Comparison of ENCODE assay signal across 8 cellular contexts in genomic region chr13:99617474-99618255, GRCh38. TPM values are rescaled to one million over a fixed set of nuclear protein-coding genes. Genes with fewer than 3 reads are reported as not detected.
DNase-seq lines count a peak whose midpoint lies in the region; ATAC-seq and TF ChIP-seq lines count a peak whose summit lies in the region.

No MANE protein-coding gene starts in this region.

- peaks cover 0 to 11% of the 10 kb centered on the region in 2 donors for H3K27me3 Mint-ChIP-seq in natural killer cell (ENCODE audit: low read depth in 2 of 2)
- H3K27me3 Mint-ChIP-seq in natural killer cell treated with Interleukin-12 subunit alpha and Interleukin-12 subunit beta and Interleukin-15 and Interleukin-18, amount 100 ng/mL, for 72 hours = peaks cover 0 to 4% of the 10 kb centered on the region in 2 donors
- no peaks in the 10 kb centered on the region for H3K27me3 Mint-ChIP-seq in activated CD4-positive, alpha-beta memory T cell treated with anti-CD3 and anti-CD28 coated beads for 36 hours
- H3K27me3 Mint-ChIP-seq in stimulated activated memory B cell treated with anti-CD40 and anti-IgM and Interleukin-4, amounts not matched to agents 10 μg/mL and 1 μg/mL and 100 μg/mL, for 72 hours = no peaks in the 10 kb centered on the region
- no peaks in the 10 kb centered on the region for H3K27me3 Mint-ChIP-seq in activated T-cell treated with anti-CD3 and anti-CD28 coated beads, Interleukin-2, amount 50 U/mL, for 4 hours (ENCODE audit: low read depth)

- no peaks in the 10 kb centered on the region for H4K20me1 ChIP-seq in KMS-11 (ENCODE audit: insufficient read depth)

- peak; percentile 19 for TF ChIP-seq CTCF in natural killer cell (IDR thresholded peaks at IDR 0.05)
- TF ChIP-seq CTCF in KMS-11 (conservative IDR thresholded peaks at IDR 0.05; ENCODE audit: low read depth, low read length) = peak; percentile 44
- peak; percentile 65 for TF ChIP-seq CTCF in left ventricle myocardium inferior (IDR thresholded peaks at IDR 0.05; ENCODE audit: borderline replicate concordance)

- H3K27ac Mint-ChIP-seq in natural killer cell = no peak overlapping the region
- H3K27ac Mint-ChIP-seq in natural killer cell treated with Interleukin-12 subunit alpha and Interleukin-12 subunit beta and Interleukin-15 and Interleukin-18, amount 100 ng/mL, for 72 hours = no peak overlapping the region
- H3K27ac Mint-ChIP-seq in activated CD4-positive, alpha-beta memory T cell treated with anti-CD3 and anti-CD28 coated beads for 36 hours = no peak overlapping the region
- no peak overlapping the region for H3K27ac Mint-ChIP-seq in stimulated activated memory B cell treated with anti-CD40 and anti-IgM and Interleukin-4, amounts not matched to agents 10 μg/mL and 1 μg/mL and 100 μg/mL, for 72 hours

- no peak overlapping the region for H3K4me3 ChIP-seq in KMS-11 (IDR thresholded peaks at IDR 0.05; ENCODE audit: insufficient read depth, low read depth, low read length)
- H3K4me3 ChIP-seq in left ventricle myocardium inferior = no peak overlapping the region

- no peak overlapping the region for H3K4me2 ChIP-seq in KMS-11

- no peak overlapping the region for H3K9ac ChIP-seq in KMS-11

- POLR2A ChIA-PET in activated CD4-positive, alpha-beta memory T cell treated with anti-CD3 and anti-CD28 coated beads for 36 hours (lab: Charles Lee) = no interaction called here

- DNase-seq in natural killer cell = no peak
- no peak for DNase-seq in natural killer cell treated with Interleukin-12 subunit alpha and Interleukin-12 subunit beta and Interleukin-15 and Interleukin-18, amount 100 ng/mL, for 72 hours (ENCODE audit: low spot score)
- DNase-seq in activated CD4-positive, alpha-beta memory T cell treated with anti-CD3 and anti-CD28 coated beads for 36 hours = peak; percentile 54
- no peak for DNase-seq in left ventricle myocardium inferior
- no peak for DNase-seq in activated T-cell treated with anti-CD3 and anti-CD28 coated beads, Interleukin-2, amount 50 U/mL, for 4 hours
- DNase-seq in GM19238 (ENCODE audit: insufficient read length, low spot score) = no peak

- H3K79me2 ChIP-seq in KMS-11 (ENCODE audit: insufficient read depth, low read depth) = no peaks in the 10 kb centered on the region

- H2AFZ ChIP-seq in KMS-11 (ENCODE audit: low read depth) = no peak overlapping the region

- H3K9me3 ChIP-seq in left ventricle myocardium inferior (replicated peaks) = no peaks in the 10 kb centered on the region

- H3K36me3 Mint-ChIP-seq in natural killer cell = no peaks in the 10 kb centered on the region
- H3K36me3 Mint-ChIP-seq in natural killer cell treated with Interleukin-12 subunit alpha and Interleukin-12 subunit beta and Interleukin-15 and Interleukin-18, amount 100 ng/mL, for 72 hours = no peaks in the 10 kb centered on the region
- no peaks in the 10 kb centered on the region for H3K36me3 Mint-ChIP-seq in activated CD4-positive, alpha-beta memory T cell treated with anti-CD3 and anti-CD28 coated beads for 36 hours
- H3K36me3 Mint-ChIP-seq in stimulated activated memory B cell treated with anti-CD40 and anti-IgM and Interleukin-4, amounts not matched to agents 10 μg/mL and 1 μg/mL and 100 μg/mL, for 72 hours = no peaks in the 10 kb centered on the region
- H3K36me3 Mint-ChIP-seq in activated T-cell treated with anti-CD3 and anti-CD28 coated beads, Interleukin-2, amount 50 U/mL, for 4 hours (ENCODE audit: insufficient read depth) = no peaks in the 10 kb centered on the region

- H3K36me3 ChIP-seq in KMS-11 (ENCODE audit: insufficient read depth) = no peaks in the 10 kb centered on the region
- no peaks in the 10 kb centered on the region for H3K36me3 ChIP-seq in left ventricle myocardium inferior

- H3K4me1 Mint-ChIP-seq in natural killer cell = peaks cover 8 to 23% of the 10 kb centered on the region in 2 donors
- peaks cover 7 to 9% of the 10 kb centered on the region in 2 donors for H3K4me1 Mint-ChIP-seq in natural killer cell treated with Interleukin-12 subunit alpha and Interleukin-12 subunit beta and Interleukin-15 and Interleukin-18, amount 100 ng/mL, for 72 hours (ENCODE audit: low read depth in 2 of 2)
- peaks cover 10% of the 10 kb centered on the region for H3K4me1 Mint-ChIP-seq in activated CD4-positive, alpha-beta memory T cell treated with anti-CD3 and anti-CD28 coated beads for 36 hours (ENCODE audit: low read depth)
- peaks cover 30% of the 10 kb centered on the region for H3K4me1 Mint-ChIP-seq in stimulated activated memory B cell treated with anti-CD40 and anti-IgM and Interleukin-4, amounts not matched to agents 10 μg/mL and 1 μg/mL and 100 μg/mL, for 72 hours
- peaks cover 21% of the 10 kb centered on the region for H3K4me1 Mint-ChIP-seq in activated T-cell treated with anti-CD3 and anti-CD28 coated beads, Interleukin-2, amount 50 U/mL, for 4 hours (ENCODE audit: low read depth)

- CTCF ChIA-PET in activated CD4-positive, alpha-beta memory T cell treated with anti-CD3 and anti-CD28 coated beads for 36 hours (lab: Charles Lee) = interaction anchor here (0.5 kb wide), 1 partner anchor 16 kb away, joined by 3 read pairs; no protein-coding TSS in a partner anchor

- no peak overlapping the region for H3K27ac ChIP-seq in KMS-11
- no peak overlapping the region for H3K27ac ChIP-seq in left ventricle myocardium inferior (replicated peaks)

- H3K4me1 ChIP-seq in KMS-11 (ENCODE audit: low read depth, poor library complexity, severe bottlenecking) (no peaks in the 10 kb centered on the region), left ventricle myocardium inferior (peaks cover 15% of the 10 kb centered on the region)

- H3K27me3 ChIP-seq in KMS-11 (ENCODE audit: insufficient read depth, low read depth) (no peaks in the 10 kb centered on the region), left ventricle myocardium inferior (ENCODE audit: low read depth) (no peaks in the 10 kb centered on the region)

- peak in 2 of 3 donors; percentile 53 to 57 for ATAC-seq in natural killer cell
- ATAC-seq in natural killer cell treated with Interleukin-12 subunit alpha and Interleukin-12 subunit beta and Interleukin-15 and Interleukin-18, amount 100 ng/mL, for 72 hours = no peak
- peak; percentile 47 for ATAC-seq in stimulated activated memory B cell treated with anti-CD40 and anti-IgM and Interleukin-4, amounts not matched to agents 10 μg/mL and 1 μg/mL and 100 μg/mL, for 72 hours
- ATAC-seq in activated T-cell treated with anti-CD3 and anti-CD28 coated beads, Interleukin-2, amount 50 U/mL, for 4 hours = no peak

- intact Hi-C loops in natural killer cell (cut with micrococcal nuclease) = no loop called here
- intact Hi-C loops in activated CD4-positive, alpha-beta memory T cell treated with anti-CD3 and anti-CD28 coated beads for 36 hours (cut with micrococcal nuclease) = loop anchor here (5.0 kb wide), 1 partner anchor 90 kb away; no protein-coding TSS in a partner anchor
- intact Hi-C loops in left ventricle myocardium inferior (cut with micrococcal nuclease) = no loop called here

- H3K4me3 Mint-ChIP-seq in natural killer cell = no peak overlapping the region
- H3K4me3 Mint-ChIP-seq in natural killer cell treated with Interleukin-12 subunit alpha and Interleukin-12 subunit beta and Interleukin-15 and Interleukin-18, amount 100 ng/mL, for 72 hours = no peak overlapping the region
- no peak overlapping the region for H3K4me3 Mint-ChIP-seq in activated CD4-positive, alpha-beta memory T cell treated with anti-CD3 and anti-CD28 coated beads for 36 hours
- H3K4me3 Mint-ChIP-seq in stimulated activated memory B cell treated with anti-CD40 and anti-IgM and Interleukin-4, amounts not matched to agents 10 μg/mL and 1 μg/mL and 100 μg/mL, for 72 hours = no peak overlapping the region
- no peak overlapping the region for H3K4me3 Mint-ChIP-seq in activated T-cell treated with anti-CD3 and anti-CD28 coated beads, Interleukin-2, amount 50 U/mL, for 4 hours

- H3K9me3 Mint-ChIP-seq in natural killer cell = no peaks in the 10 kb centered on the region
- no peaks in the 10 kb centered on the region for H3K9me3 Mint-ChIP-seq in natural killer cell treated with Interleukin-12 subunit alpha and Interleukin-12 subunit beta and Interleukin-15 and Interleukin-18, amount 100 ng/mL, for 72 hours
- no peaks in the 10 kb centered on the region for H3K9me3 Mint-ChIP-seq in activated CD4-positive, alpha-beta memory T cell treated with anti-CD3 and anti-CD28 coated beads for 36 hours
- H3K9me3 Mint-ChIP-seq in stimulated activated memory B cell treated with anti-CD40 and anti-IgM and Interleukin-4, amounts not matched to agents 10 μg/mL and 1 μg/mL and 100 μg/mL, for 72 hours = no peaks in the 10 kb centered on the region
- no peaks in the 10 kb centered on the region for H3K9me3 Mint-ChIP-seq in activated T-cell treated with anti-CD3 and anti-CD28 coated beads, Interleukin-2, amount 50 U/mL, for 4 hours

RNA-seq across cellular contexts. Expression of gene CLYBL, which starts 11.2 kb away (rescaled TPM):
- 1 to 10 TPM; 5.5 to 7.6 (median 6.1) TPM for total RNA-seq in natural killer cell
- 1 to 10 TPM; 2.3 to 3.1 TPM for total RNA-seq in natural killer cell treated with Interleukin-12 subunit alpha and Interleukin-12 subunit beta and Interleukin-15 and Interleukin-18, amount 100 ng/mL, for 72 hours
- 1 to 10 TPM; 5.4 TPM for total RNA-seq in activated CD4-positive, alpha-beta memory T cell treated with anti-CD3 and anti-CD28 coated beads for 36 hours
- 25.5 TPM for total RNA-seq in left ventricle myocardium inferior
- 1 to 10 TPM; 2.2 to 3.1 (median 2.7) TPM for total RNA-seq in activated T-cell treated with anti-CD3 and anti-CD28 coated beads, Interleukin-2, amount 50 U/mL, for 4 hours

Comparison
In these comparisons a context has a peak if more than half of its experiments do, and no peak if none do; other contexts are left out.
1. ATAC-seq: peak in natural killer cell (2 of 3) and stimulated activated memory B cell treated with anti-CD40 and anti-IgM and Interleukin-4, amounts not matched to agents 10 μg/mL and 1 μg/mL and 100 μg/mL, for 72 hours (single experiment); none in natural killer cell treated with Interleukin-12 subunit alpha and Interleukin-12 subunit beta and Interleukin-15 and Interleukin-18, amount 100 ng/mL, for 72 hours (0 of 2) and activated T-cell treated with anti-CD3 and anti-CD28 coated beads, Interleukin-2, amount 50 U/mL, for 4 hours (0 of 2).
2. Peak in every context shown above with its lines, with median percentiles within 50 percentile points of each other: CTCF ChIP-seq.